Comparison of ENCODE assay signal across 10 cellular contexts in the genomic region with DNA sequence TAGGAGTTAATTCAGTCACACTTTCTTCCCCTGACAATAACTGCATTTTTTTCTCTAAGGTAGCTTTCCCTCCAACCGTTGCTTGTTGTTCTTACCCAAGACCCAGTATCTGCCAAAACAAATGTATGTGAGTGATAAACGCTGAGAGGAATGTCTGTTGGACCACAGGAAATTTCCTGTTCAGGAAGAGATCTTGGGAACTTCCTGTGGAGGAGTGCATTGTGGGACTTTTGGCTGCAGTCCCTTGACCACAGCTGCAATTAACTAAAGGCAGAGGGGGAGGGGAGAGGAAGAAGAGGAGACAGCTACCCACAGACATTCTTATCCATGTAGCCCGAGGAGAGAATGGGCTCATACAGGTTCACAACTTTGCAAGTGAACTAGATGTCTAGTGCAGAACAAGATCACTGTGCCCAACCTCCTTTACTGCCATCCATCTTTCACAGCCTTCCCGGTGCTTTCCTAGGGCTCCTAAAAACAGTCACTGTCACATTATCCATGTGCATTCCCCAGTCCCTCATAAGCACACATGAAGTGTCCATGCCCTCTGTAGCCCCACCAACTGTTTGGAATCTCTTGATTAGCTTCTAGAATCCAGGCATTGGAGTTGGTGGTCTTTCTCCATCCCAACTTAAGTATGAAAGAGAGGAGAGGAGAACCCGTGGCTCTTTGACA.
DNase-seq lines count a peak whose midpoint lies in the region; ATAC-seq and TF ChIP-seq lines count a peak whose summit lies in the region.
"Had no signal": no experiment of that assay in that cellular context is flagged by ENCODE, and none has a peak within 500 bp of the region (broad histone marks: within the 10 kb centered on the region; RNA-seq: fewer than 3 reads in every experiment).

No MANE protein-coding gene starts in this region.

- peaks cover 0 to 70% (median 61%) of the 10 kb centered on the region in 11 experiments; a peak in 18 of 22 replicates for H3K9me3 ChIP-seq in BLaER1 treated with 17β-estradiol and CSF1 and Interleukin-3, amounts not matched to agents 10 nM and 100 nM (replicated peaks in 1 of 11)
- no peaks in the 10 kb centered on the region for H3K9me3 ChIP-seq in KOPT-K1 (ENCODE audit: insufficient read depth, low read length, poor library complexity, severe bottlenecking)
- H3K9me3 ChIP-seq in liver (ENCODE audit: control insufficient read depth in 4 of 4, low read length in 3 of 4), result no peaks in the 10 kb centered on the region

- H3K4me1 Mint-ChIP-seq in activated T-helper 2 cell treated with anti-CD3 and anti-CD28 coated beads, Interferon-gamma antibody, Interleukin-2, Interleukin-4, amounts not matched to agents 10 μg/mL and 5 μg/mL and 100 μg/mL, durations not matched to agents 14 hours and 24 hours and 36 hours (ENCODE audit: low read depth), result peaks cover 31% of the 10 kb centered on the region

- peaks cover 77 to 91% (median 88%) of the 10 kb centered on the region in 10 experiments for H3K4me1 ChIP-seq in BLaER1 treated with 17β-estradiol and CSF1 and Interleukin-3, amounts not matched to agents 10 nM and 100 nM
- H3K4me1 ChIP-seq in liver (ENCODE audit: control insufficient read depth in 4 of 4, insufficient read depth in 4 of 4, low read length in 3 of 4), result peaks cover 0 to 5% (median 3%) of the 10 kb centered on the region in 4 donors

- H4K20me1 ChIP-seq in BLaER1 treated with 17β-estradiol and CSF1 and Interleukin-3, amounts not matched to agents 10 nM and 100 nM, result peaks cover 0 to 48% (median 0%) of the 10 kb centered on the region in 11 experiments; a peak in 2 of 22 replicates

- no peaks in the 10 kb centered on the region for H3K27me3 Mint-ChIP-seq in activated T-helper 2 cell treated with anti-CD3 and anti-CD28 coated beads, Interferon-gamma antibody, Interleukin-2, Interleukin-4, amounts not matched to agents 10 μg/mL and 5 μg/mL and 100 μg/mL, durations not matched to agents 14 hours and 24 hours and 36 hours (ENCODE audit: low read depth)
- H3K27me3 Mint-ChIP-seq: IgD-negative memory B cell had no signal

- peaks cover 10 to 84% (median 63%) of the 10 kb centered on the region in 11 experiments; a peak in 20 of 22 replicates for H3K36me3 ChIP-seq in BLaER1 treated with 17β-estradiol and CSF1 and Interleukin-3, amounts not matched to agents 10 nM and 100 nM
- H3K36me3 ChIP-seq in KOPT-K1 (ENCODE audit: insufficient read depth, low read length) (no peaks in the 10 kb centered on the region; the same call in 1 of the 2 replicates), liver (ENCODE audit: control insufficient read depth in 4 of 4, insufficient read depth in 3 of 4, low read depth in 1 of 4, low read length in 3 of 4) (no peaks in the 10 kb centered on the region)

- no peak overlapping the region for H3K4me3 Mint-ChIP-seq in activated T-helper 2 cell treated with anti-CD3 and anti-CD28 coated beads, Interferon-gamma antibody, Interleukin-2, Interleukin-4, amounts not matched to agents 10 μg/mL and 5 μg/mL and 100 μg/mL, durations not matched to agents 14 hours and 24 hours and 36 hours (ENCODE audit: low read depth)
- H3K4me3 Mint-ChIP-seq: activated T-cell treated with anti-CD3 and anti-CD28 coated beads, Interleukin-2, amount 50 U/mL, for 4 hours had no signal

- no peak for TF ChIP-seq CTCF in liver (IDR thresholded peaks at IDR 0.05; ENCODE audit: low read depth, low read length, missing input control)

- H3K36me3 Mint-ChIP-seq in activated T-helper 2 cell treated with anti-CD3 and anti-CD28 coated beads, Interferon-gamma antibody, Interleukin-2, Interleukin-4, amounts not matched to agents 10 μg/mL and 5 μg/mL and 100 μg/mL, durations not matched to agents 14 hours and 24 hours and 36 hours (ENCODE audit: low read depth), result peaks cover 37% of the 10 kb centered on the region

- TF ChIP-seq RAD21 in liver (IDR thresholded peaks at IDR 0.05), result peak; percentile 29 to 40

- intact Hi-C loops in activated T-helper 2 cell treated with anti-CD3 and anti-CD28 coated beads, Interferon-gamma antibody, Interleukin-2, Interleukin-4, amounts not matched to agents 10 μg/mL and 5 μg/mL and 100 μg/mL, durations not matched to agents 14 hours and 24 hours and 36 hours (cut with micrococcal nuclease), result no loop called here

- peak overlapping the region in 8 of 11 experiments; percentile 58 to 77 (median 72); a peak in 17 of 22 replicates for H3K9ac ChIP-seq in BLaER1 treated with 17β-estradiol and CSF1 and Interleukin-3, amounts not matched to agents 10 nM and 100 nM
- H3K9ac ChIP-seq in liver (ENCODE audit: low read depth in 1 of 2, low read length in 2 of 2), result no peak overlapping the region

- H3K27ac ChIP-seq in BLaER1 treated with 17β-estradiol and CSF1 and Interleukin-3, amounts not matched to agents 10 nM and 100 nM, result peak overlapping the region in 10 of 11 experiments; percentile 55 to 96 (median 86); a peak in 21 of 22 replicates
- H3K27ac ChIP-seq in KOPT-K1 (ENCODE audit: low read depth, low read length, poor library complexity, severe bottlenecking), result peak overlapping the region; percentile 97
- no peak overlapping the region for H3K27ac ChIP-seq in liver (ENCODE audit: low read depth in 1 of 2, low read length in 2 of 2)

- WGBS in liver, result 58% methylated on average over 5 of the region's 5 CpGs

- no peak for DNase-seq in activated T-helper 2 cell treated with anti-CD3 and anti-CD28 coated beads, Interferon-gamma antibody, Interleukin-2, Interleukin-4, amounts not matched to agents 10 μg/mL and 5 μg/mL and 100 μg/mL, durations not matched to agents 14 hours and 24 hours and 36 hours (ENCODE audit: low spot score)
- DNase-seq in activated T-cell treated with anti-CD3 and anti-CD28 coated beads for 4 hours, result no peak
- DNase-seq: activated T-cell treated with anti-CD3 and anti-CD28 coated beads, Interleukin-2, amount 50 U/mL, for 4 hours had no signal

- H3K27me3 ChIP-seq in BLaER1 treated with 17β-estradiol and CSF1 and Interleukin-3, amounts not matched to agents 10 nM and 100 nM, result no peaks in the 10 kb centered on the region
- H3K27me3 ChIP-seq in liver (ENCODE audit: control insufficient read depth in 4 of 4, insufficient read depth in 4 of 4, low read length in 3 of 4), result no peaks in the 10 kb centered on the region

- peak overlapping the region in 6 of 10 experiments; percentile 10 to 57 (median 26); a peak in 11 of 20 replicates for H3K4me3 ChIP-seq in BLaER1 treated with 17β-estradiol and CSF1 and Interleukin-3, amounts not matched to agents 10 nM and 100 nM
- H3K4me3 ChIP-seq in liver (ENCODE audit: low read depth in 1 of 3, low read length in 3 of 3), result no peak overlapping the region

- ATAC-seq in GM18517 (IDR thresholded peaks at IDR 0.05; ENCODE audit: unreplicated experiment), result no peak
- ATAC-seq in GM19467 (IDR thresholded peaks at IDR 0.05; ENCODE audit: unreplicated experiment), result no peak
- no peak for ATAC-seq in HG03460 (IDR thresholded peaks at IDR 0.05; ENCODE audit: unreplicated experiment)
- ATAC-seq: activated T-cell treated with anti-CD3 and anti-CD28 coated beads, Interleukin-2, amount 50 U/mL, for 4 hours had no signal

- H3K4me2 ChIP-seq in BLaER1 treated with 17β-estradiol and CSF1 and Interleukin-3, amounts not matched to agents 10 nM and 100 nM, result peak overlapping the region; percentile 67 to 89 (median 79)

- peak overlapping the region; percentile 28 for H3K27ac Mint-ChIP-seq in activated T-helper 2 cell treated with anti-CD3 and anti-CD28 coated beads, Interferon-gamma antibody, Interleukin-2, Interleukin-4, amounts not matched to agents 10 μg/mL and 5 μg/mL and 100 μg/mL, durations not matched to agents 14 hours and 24 hours and 36 hours

- no peaks in the 10 kb centered on the region for H3K9me3 Mint-ChIP-seq in activated T-helper 2 cell treated with anti-CD3 and anti-CD28 coated beads, Interferon-gamma antibody, Interleukin-2, Interleukin-4, amounts not matched to agents 10 μg/mL and 5 μg/mL and 100 μg/mL, durations not matched to agents 14 hours and 24 hours and 36 hours
- H3K9me3 Mint-ChIP-seq: activated T-cell treated with anti-CD3 and anti-CD28 coated beads, Interleukin-2, amount 50 U/mL, for 4 hours; IgD-negative memory B cell had no signal

TF ChIP-seq in liver, 16 proteins besides CTCF, POLR2A, EP300 and RAD21 (continues in another document):
- TF ChIP-seq TAF1 (conservative IDR thresholded peaks at IDR 0.05), result no peak
- TF ChIP-seq HNF4A (conservative IDR thresholded peaks at IDR 0.05), result no peak
- TF ChIP-seq NR2F2 (IDR thresholded peaks at IDR 0.05), result peak; percentile 74
- TF ChIP-seq ZBTB33 (IDR thresholded peaks at IDR 0.05), result no peak
- TF ChIP-seq GABPA (IDR thresholded peaks at IDR 0.05 in 1 of 2, conservative IDR thresholded peaks at IDR 0.05 in 1 of 2), result no peak
- no peak for TF ChIP-seq HNF4G (IDR thresholded peaks at IDR 0.05)
- TF ChIP-seq EGR1 (IDR thresholded peaks at IDR 0.05; ENCODE audit: low read depth in 2 of 2), result peak in 1 of 2 donors; percentile 26
- TF ChIP-seq YY1 (IDR thresholded peaks at IDR 0.05), result no peak
- no peak for TF ChIP-seq ATF3 (IDR thresholded peaks at IDR 0.05)

Comparison
In these comparisons a context has a peak if more than half of its experiments do, and no peak if none do; other contexts are left out.
1. H3K27ac ChIP-seq: peak in BLaER1 treated with 17β-estradiol and CSF1 and Interleukin-3, amounts not matched to agents 10 nM and 100 nM (10 of 11) and KOPT-K1 (single experiment); none in liver (0 of 2).
2. H3K4me3 ChIP-seq: peak in BLaER1 treated with 17β-estradiol and CSF1 and Interleukin-3, amounts not matched to agents 10 nM and 100 nM (6 of 10); none in liver (0 of 3).
3. H3K9ac ChIP-seq: peak in BLaER1 treated with 17β-estradiol and CSF1 and Interleukin-3, amounts not matched to agents 10 nM and 100 nM (8 of 11); none in liver (0 of 2).